Comparison of ENCODE assay signal across 11 cellular contexts in the genomic region with DNA sequence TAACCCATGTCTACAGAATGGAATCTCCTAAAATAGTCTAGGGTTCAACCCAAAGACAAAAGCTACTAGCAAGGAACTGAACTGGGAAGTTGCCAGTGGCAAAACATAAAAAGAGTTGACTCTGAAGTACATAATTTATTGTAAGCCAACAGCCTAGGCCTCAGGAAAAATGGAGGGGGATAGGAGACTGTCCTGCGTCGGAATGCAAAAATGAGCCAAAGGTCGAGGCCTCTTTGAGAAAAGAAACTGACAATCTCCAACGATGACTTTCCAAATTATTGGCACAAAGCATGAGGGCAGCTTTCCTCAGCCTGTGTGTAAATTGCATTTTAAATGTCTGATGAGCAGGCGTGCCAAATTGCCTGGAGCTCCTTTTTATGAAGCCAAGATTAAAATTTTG. TPM values are rescaled to one million over a fixed set of nuclear protein-coding genes. Genes with fewer than 3 reads are reported as not detected.
DNase-seq lines count a peak whose midpoint lies in the region; ATAC-seq and TF ChIP-seq lines count a peak whose summit lies in the region.
"Had no signal": no experiment of that assay in that cellular context is flagged by ENCODE, and none has a peak within 500 bp of the region (broad histone marks: within the 10 kb centered on the region; RNA-seq: fewer than 3 reads in every experiment).

No MANE protein-coding gene starts in this region.

- H3K4me1 ChIP-seq in Loucy (ENCODE audit: insufficient read depth, low read length, poor library complexity, severe bottlenecking) (no peaks in the 10 kb centered on the region), testis (peaks cover 14% of the 10 kb centered on the region)

- no peak overlapping the region for H3K4me3 Mint-ChIP-seq in activated CD8-positive, alpha-beta T cell treated with anti-CD3 and anti-CD28 coated beads for 36 hours

- no peak overlapping the region for H3K4me2 ChIP-seq in Loucy (ENCODE audit: low read depth, low read length, poor library complexity, severe bottlenecking)
- H3K4me2 ChIP-seq in neural cell (ENCODE audit: low read length): no peak overlapping the region

- intact Hi-C loops in activated CD8-positive, alpha-beta T cell treated with anti-CD3 and anti-CD28 coated beads for 36 hours (cut with micrococcal nuclease): loop anchor here (10.0 kb wide), 2 partner anchors 119 to 1239 kb away; no protein-coding TSS in a partner anchor
- intact Hi-C loops in testis (cut with DNase I; ENCODE audit: low total_unique reads): loop anchor here (10.0 kb wide), 2 partner anchors 789 to 1459 kb away; no protein-coding TSS in a partner anchor

- TF ChIP-seq CTCF in AG04450 (IDR thresholded peaks at IDR 0.05; ENCODE audit: low read depth, low read length) (no peak), Loucy (conservative IDR thresholded peaks at IDR 0.05; ENCODE audit: low read length) (no peak), neural cell (IDR thresholded peaks at IDR 0.05; ENCODE audit: poor library complexity, severe bottlenecking) (no peak), testis (IDR thresholded peaks at IDR 0.05) (no peak)
- no peak for TF ChIP-seq CTCF in activated CD8-positive, alpha-beta T cell treated with anti-CD3 and anti-CD28 coated beads for 36 hours (IDR thresholded peaks at IDR 0.05)

- no peak overlapping the region for H3K27ac Mint-ChIP-seq in activated CD8-positive, alpha-beta T cell treated with anti-CD3 and anti-CD28 coated beads for 36 hours

- no peaks in the 10 kb centered on the region for H3K79me2 ChIP-seq in Loucy (ENCODE audit: insufficient read depth, low read length)
- no peaks in the 10 kb centered on the region for H3K79me2 ChIP-seq in neural cell (replicated peaks; ENCODE audit: insufficient read depth, low read length)

- H3F3A ChIP-seq in Loucy (ENCODE audit: low read depth): no peaks in the 10 kb centered on the region
- H3F3A ChIP-seq in neural cell (ENCODE audit: insufficient read depth, low read length, poor library complexity, severe bottlenecking): no peaks in the 10 kb centered on the region

- 0 out of 2 replicates have a peak overlapping the region, but pooled peaks have one; percentile 39 for H2AFZ ChIP-seq in Loucy (ENCODE audit: low read length)
- no peak overlapping the region for H2AFZ ChIP-seq in neural cell (ENCODE audit: low read depth, low read length)

- CTCF ChIA-PET in AG04450 (lab: Charles Lee): interaction anchor here (0.6 to 3.4 kb wide), 16 partner anchors 20 to 1348 kb away, joined by 3 to 26 read pairs (median 4); no protein-coding TSS in a partner anchor
- CTCF ChIA-PET in activated CD8-positive, alpha-beta T cell treated with anti-CD3 and anti-CD28 coated beads for 36 hours (lab: Charles Lee): interaction anchor here (0.7 to 5.9 kb wide), 14 partner anchors 6 to 1471 kb away, joined by 3 to 37 read pairs (median 4); partner anchors contain the start of gene COX7A2

- no peak for TF ChIP-seq POLR2A in testis (IDR thresholded peaks at IDR 0.05)

- no peak for TF ChIP-seq EP300 in neural cell (conservative IDR thresholded peaks at IDR 0.05; ENCODE audit: poor library complexity, severe bottlenecking)

- H3K4me1 Mint-ChIP-seq in activated CD8-positive, alpha-beta T cell treated with anti-CD3 and anti-CD28 coated beads for 36 hours (ENCODE audit: low read depth): peaks cover 47% of the 10 kb centered on the region

- no peaks in the 10 kb centered on the region for H3K36me3 ChIP-seq in Loucy (ENCODE audit: insufficient read depth, low read length)
- no peaks in the 10 kb centered on the region for H3K36me3 ChIP-seq in neural cell (ENCODE audit: insufficient read depth, low read length)
- H3K36me3 ChIP-seq in testis (ENCODE audit: low read depth, missing control alignments): no peaks in the 10 kb centered on the region

- H3K9me2 ChIP-seq in Loucy (replicated peaks; ENCODE audit: low read depth, low read length) (no peaks in the 10 kb centered on the region), neural cell (ENCODE audit: insufficient read depth, low read length) (no peaks in the 10 kb centered on the region)

- H3K27me3 Mint-ChIP-seq in activated CD8-positive, alpha-beta T cell treated with anti-CD3 and anti-CD28 coated beads for 36 hours: peaks cover 76% of the 10 kb centered on the region

- no peaks in the 10 kb centered on the region for H4K20me1 ChIP-seq in Loucy (ENCODE audit: insufficient read depth, low read length, poor library complexity, severe bottlenecking)
- H4K20me1 ChIP-seq in neural cell (ENCODE audit: insufficient read depth): no peaks in the 10 kb centered on the region

- DNase-seq in AG04450 (ENCODE audit: low read depth, low spot score): no peak
- DNase-seq in epithelial cell of prostate (ENCODE audit: low read depth, low spot score): no peak
- no peak for DNase-seq in activated CD8-positive, alpha-beta T cell treated with anti-CD3 and anti-CD28 coated beads for 36 hours
- no peak for DNase-seq in HuH-7 (ENCODE audit: low spot score)
- DNase-seq in testis: no peak
- no peak for DNase-seq in NCI-H187 (lab: John Stamatoyannopoulos, UW)
- DNase-seq: activated naive CD4-positive, alpha-beta T cell; CD8-positive, alpha-beta memory T cell had no signal

- 8 to 26% methylated on average over 5 of the region's 5 CpGs for WGBS in testis, 2 donors

- POLR2A ChIA-PET in AG04450 (lab: Yijun Ruan, JAX): interaction anchor here (1.1 to 1.4 kb wide), 2 partner anchors 109 to 914 kb away, joined by 3 to 4 read pairs; no protein-coding TSS in a partner anchor
- POLR2A ChIA-PET in activated CD8-positive, alpha-beta T cell treated with anti-CD3 and anti-CD28 coated beads for 36 hours (lab: Charles Lee): interaction anchor here (0.8 kb wide), 1 partner anchor 24 kb away, joined by 3 read pairs; no protein-coding TSS in a partner anchor

- H3K9ac ChIP-seq in Loucy (ENCODE audit: low read depth, low read length, poor library complexity, severe bottlenecking): no peak overlapping the region
- no peak overlapping the region for H3K9ac ChIP-seq in neural cell (ENCODE audit: low read length)

- ATAC-seq in activated CD8-positive, alpha-beta T cell treated with anti-CD3 and anti-CD28 coated beads for 36 hours: no peak

- H3K36me3 Mint-ChIP-seq in activated CD8-positive, alpha-beta T cell treated with anti-CD3 and anti-CD28 coated beads for 36 hours (ENCODE audit: low read depth): no peaks in the 10 kb centered on the region
- H3K36me3 Mint-ChIP-seq: CD8-positive, alpha-beta memory T cell had no signal

- H3K27me3 ChIP-seq in AG04450 (ENCODE audit: control insufficient read depth, insufficient read depth, low read length) (no peaks in the 10 kb centered on the region), Loucy (ENCODE audit: insufficient read depth, low read length, poor library complexity, severe bottlenecking) (no peaks in the 10 kb centered on the region), neural cell (ENCODE audit: insufficient read depth, low read depth, low read length) (peaks cover 86% of the 10 kb centered on the region), testis (no peaks in the 10 kb centered on the region)

- H3K9me3 Mint-ChIP-seq in activated CD8-positive, alpha-beta T cell treated with anti-CD3 and anti-CD28 coated beads for 36 hours: no peaks in the 10 kb centered on the region
- H3K9me3 Mint-ChIP-seq: CD8-positive, alpha-beta memory T cell had no signal

- H3K9me3 ChIP-seq in AG04450 (ENCODE audit: control insufficient read depth, insufficient read depth, low read length): no peaks in the 10 kb centered on the region; the same call in 1 of the 2 replicates
- no peaks in the 10 kb centered on the region for H3K9me3 ChIP-seq in Loucy (ENCODE audit: insufficient read depth, low read depth, low read length)
- H3K9me3 ChIP-seq in neural cell (ENCODE audit: low read length): no peaks in the 10 kb centered on the region
- no peaks in the 10 kb centered on the region for H3K9me3 ChIP-seq in testis

- H3K27ac ChIP-seq in AG04450 (ENCODE audit: low read depth, low read length): peak overlapping the region; percentile 99
- peak overlapping the region; percentile 17 for H3K27ac ChIP-seq in epithelial cell of prostate
- H3K27ac ChIP-seq in neural cell (ENCODE audit: low read length): no peak overlapping the region
- no peak overlapping the region for H3K27ac ChIP-seq in testis
- H3K27ac ChIP-seq: VCaP had no signal

- peak overlapping the region; percentile 97 for H3K4me3 ChIP-seq in AG04450 (ENCODE audit: low read depth, low read length)
- H3K4me3 ChIP-seq in Loucy (ENCODE audit: low read length, poor library complexity, severe bottlenecking): no peak overlapping the region
- peak overlapping the region; percentile 69 for H3K4me3 ChIP-seq in neural cell (ENCODE audit: low read length)
- H3K4me3 ChIP-seq in testis: no peak overlapping the region

- TF ChIP-seq RAD21 in neural cell (conservative IDR thresholded peaks at IDR 0.05): no peak

TF ChIP-seq in neural cell, 6 proteins besides CTCF, POLR2A, EP300 and RAD21 (continues in another document):
- TF ChIP-seq TAF1 (IDR thresholded peaks at IDR 0.05; ENCODE audit: low read depth) (no peak), MXI1 (conservative IDR thresholded peaks at IDR 0.05; ENCODE audit: poor library complexity, severe bottlenecking) (no peak), EZH2 (IDR thresholded peaks at IDR 0.05; ENCODE audit: borderline replicate concordance, insufficient read depth, low read length, poor library complexity, severe bottlenecking) (no peak), SMC3 (conservative IDR thresholded peaks at IDR 0.05; ENCODE audit: poor library complexity) (no peak)

RNA-seq across cellular contexts. Expression of gene COL12A1, which starts 2.1 kb away (rescaled TPM):
- polyA plus RNA-seq in AG04450 (2011; rRNA removed) (1,042 and 1,109 TPM in 2 replicates), neural cell (0.63 and 1.0 TPM in 2 replicates), testis (ENCODE audit: insufficient read depth, low read depth, low replicate concordance) (27.3 TPM)
- polyA minus RNA-seq in AG04450 (2011; rRNA and poly(A)+ RNA removed): 2,400 and 3,040 TPM in 2 replicates
- polyA minus RNA-seq in neural cell: 0.73 and 1.6 TPM in 2 replicates
- total RNA-seq in activated CD8-positive, alpha-beta T cell treated with anti-CD3 and anti-CD28 coated beads for 36 hours: under 1 TPM in 1 of 2 experiments, not detected in 1; 0.09 TPM
- total RNA-seq in testis: 10 to 100 TPM; 11.4 to 13.6 TPM
- total RNA-seq: CD8-positive, alpha-beta memory T cell had no signal
- polyA plus RNA-seq: CD8-positive, alpha-beta memory T cell had no signal

RNA-seq across cellular contexts. Expression of gene COX7A2, which starts 39.9 kb away (rescaled TPM):
- polyA plus RNA-seq in AG04450 (2011; rRNA removed) (235 and 263 TPM in 2 replicates), neural cell (1,352 and 2,909 TPM in 2 replicates), testis (ENCODE audit: insufficient read depth, low read depth, low replicate concordance) (1,268 TPM)
- polyA minus RNA-seq in AG04450 (2011; rRNA and poly(A)+ RNA removed): 22.2 and 38.8 TPM in 2 replicates
- 106 and 159 TPM in 2 replicates for polyA minus RNA-seq in neural cell
- 100 to 1,000 TPM; 481 to 485 TPM for total RNA-seq in activated CD8-positive, alpha-beta T cell treated with anti-CD3 and anti-CD28 coated beads for 36 hours
- 100 to 1,000 TPM; 154 to 167 TPM for total RNA-seq in testis

Comparison
In these comparisons a context has a peak if more than half of its experiments do, and no peak if none do; other contexts are left out.
1. H3K27ac ChIP-seq: peak in AG04450 (single experiment) and epithelial cell of prostate (single experiment); none in neural cell (single experiment) and testis (0 of 2).
2. H3K4me3 ChIP-seq: peak in AG04450 (single experiment) and neural cell (single experiment); none in Loucy (single experiment) and testis (0 of 2).
3. RNA of gene COL12A1, which starts 2.1 kb away (polyA plus RNA-seq): 1,042 to 1,109 TPM in AG04450; 27.3 TPM in testis (single experiment) and 0.63 to 1.0 TPM in neural cell; every median in the first group is over 10 times any median in the second.